In genomic region chr9:126860757-126861466, GRCh38 we compare ENCODE assay signal across 9 cellular contexts. TPM values are rescaled to one million over a fixed set of nuclear protein-coding genes. Genes with fewer than 3 reads are reported as not detected.
DNase-seq lines count a peak whose midpoint lies in the region; ATAC-seq, FAIRE-seq and TF ChIP-seq lines count a peak whose summit lies in the region.
"Had no signal": no experiment of that assay in that cellular context is flagged by ENCODE, and none has a peak within 500 bp of the region (broad histone marks: within the 10 kb centered on the region; RNA-seq: fewer than 3 reads in every experiment).

No MANE protein-coding gene starts in this region.

- H3K27ac ChIP-seq in cardiac muscle cell (peak overlapping the region; percentile 95), rectal smooth muscle tissue (ENCODE audit: low read depth, low read length) (peak overlapping the region; percentile 35)

- no peak for TF ChIP-seq CTCF in cardiac muscle cell (IDR thresholded peaks at IDR 0.05; ENCODE audit: low read depth, low read length)

- H3K27ac Mint-ChIP-seq in activated T-helper 2 cell treated with anti-CD3 and anti-CD28 coated beads, Interferon-gamma antibody, Interleukin-2, Interleukin-4, amounts not matched to agents 10 μg/mL and 5 μg/mL and 100 μg/mL, durations not matched to agents 14 hours and 24 hours and 36 hours, result no peak overlapping the region

- no peak for TF ChIP-seq POLR2A in GM12892 (IDR thresholded peaks at IDR 0.05; ENCODE audit: low read depth, low read length)

- H3K4me1 ChIP-seq in cardiac muscle cell (ENCODE audit: low read depth) (peaks cover 17% of the 10 kb centered on the region), rectal smooth muscle tissue (ENCODE audit: control insufficient read depth, insufficient read depth, low read length) (peaks cover 9% of the 10 kb centered on the region)

- H3K27me3 ChIP-seq in cardiac muscle cell (no peaks in the 10 kb centered on the region), rectal smooth muscle tissue (ENCODE audit: control insufficient read depth, insufficient read depth, low read length) (no peaks in the 10 kb centered on the region)

- no peak for FAIRE-seq in GM12892 (lab: Jason Lieb, UNC)
- FAIRE-seq: TTC549 had no signal

- H3K9me3 ChIP-seq in cardiac muscle cell (ENCODE audit: low read depth), result no peaks in the 10 kb centered on the region

- H3K9ac ChIP-seq in rectal smooth muscle tissue (ENCODE audit: low read length), result peak overlapping the region; percentile 20

- in situ Hi-C loops in KBM-7 (cut with MboI; ENCODE audit: low pct_unique_long_range_greater_than_20kb, low sequenced_read_pairs), result no loop called here

- peaks cover 13% of the 10 kb centered on the region for H3K36me3 Mint-ChIP-seq in activated T-helper 2 cell treated with anti-CD3 and anti-CD28 coated beads, Interferon-gamma antibody, Interleukin-2, Interleukin-4, amounts not matched to agents 10 μg/mL and 5 μg/mL and 100 μg/mL, durations not matched to agents 14 hours and 24 hours and 36 hours (ENCODE audit: low read depth)

- peaks cover 22% of the 10 kb centered on the region for H3K27me3 Mint-ChIP-seq in activated T-helper 2 cell treated with anti-CD3 and anti-CD28 coated beads, Interferon-gamma antibody, Interleukin-2, Interleukin-4, amounts not matched to agents 10 μg/mL and 5 μg/mL and 100 μg/mL, durations not matched to agents 14 hours and 24 hours and 36 hours (ENCODE audit: low read depth)

- H3K4me3 ChIP-seq in cardiac muscle cell (peak overlapping the region; percentile 99), rectal smooth muscle tissue (ENCODE audit: low read length) (peak overlapping the region; percentile 87)

- peak; percentile 20 for ATAC-seq in GM21786 (IDR thresholded peaks at IDR 0.05; ENCODE audit: unreplicated experiment)

- H3K9me3 Mint-ChIP-seq in activated T-helper 2 cell treated with anti-CD3 and anti-CD28 coated beads, Interferon-gamma antibody, Interleukin-2, Interleukin-4, amounts not matched to agents 10 μg/mL and 5 μg/mL and 100 μg/mL, durations not matched to agents 14 hours and 24 hours and 36 hours, result no peaks in the 10 kb centered on the region

- intact Hi-C loops in activated T-helper 2 cell treated with anti-CD3 and anti-CD28 coated beads, Interferon-gamma antibody, Interleukin-2, Interleukin-4, amounts not matched to agents 10 μg/mL and 5 μg/mL and 100 μg/mL, durations not matched to agents 14 hours and 24 hours and 36 hours (cut with micrococcal nuclease), result loop anchor here (2.0 kb wide), 1 partner anchor 56 kb away; the partner anchor contains the start of gene ZBTB43

- peaks cover 18% of the 10 kb centered on the region for H3K4me1 Mint-ChIP-seq in activated T-helper 2 cell treated with anti-CD3 and anti-CD28 coated beads, Interferon-gamma antibody, Interleukin-2, Interleukin-4, amounts not matched to agents 10 μg/mL and 5 μg/mL and 100 μg/mL, durations not matched to agents 14 hours and 24 hours and 36 hours (ENCODE audit: low read depth)

- H3K4me3 Mint-ChIP-seq in activated T-helper 2 cell treated with anti-CD3 and anti-CD28 coated beads, Interferon-gamma antibody, Interleukin-2, Interleukin-4, amounts not matched to agents 10 μg/mL and 5 μg/mL and 100 μg/mL, durations not matched to agents 14 hours and 24 hours and 36 hours (ENCODE audit: low read depth), result peak overlapping the region; percentile 84

- H3K36me3 ChIP-seq in cardiac muscle cell (peaks cover 7% of the 10 kb centered on the region), rectal smooth muscle tissue (ENCODE audit: control insufficient read depth, insufficient read depth, low read length) (no peaks in the 10 kb centered on the region)

- peak; percentile 42 for DNase-seq in ELR (ENCODE audit: low read depth)
- DNase-seq in KBM-7, result peak; percentile 14
- DNase-seq in activated T-helper 2 cell treated with anti-CD3 and anti-CD28 coated beads, Interferon-gamma antibody, Interleukin-2, Interleukin-4, amounts not matched to agents 10 μg/mL and 5 μg/mL and 100 μg/mL, durations not matched to agents 14 hours and 24 hours and 36 hours (ENCODE audit: low spot score), result no peak
- DNase-seq in cardiac muscle cell (ENCODE audit: low read depth in 1 of 2, low spot score in 1 of 2), result peak; percentile 15 to 52
- no peak for DNase-seq in GM12892 (ENCODE audit: insufficient read length)
- no peak for DNase-seq in 8988T

RNA-seq across cellular contexts. Expression of gene ZBTB34, which starts 0.5 kb away (rescaled TPM):
- total RNA-seq in activated T-helper 2 cell treated with anti-CD3 and anti-CD28 coated beads, Interferon-gamma antibody, Interleukin-2, Interleukin-4, amounts not matched to agents 10 μg/mL and 5 μg/mL and 100 μg/mL, durations not matched to agents 14 hours and 24 hours and 36 hours, result 6.7 and 7.2 TPM in 2 replicates
- total RNA-seq in cardiac muscle cell, result 10.9 and 13.0 TPM in 2 replicates
- 4.9 and 8.8 TPM in 2 replicates for polyA plus RNA-seq in cardiac muscle cell
- polyA plus RNA-seq in GM12892 (2012; ENCODE audit: missing spikeins), result 3.3 TPM

RNA-seq across cellular contexts. Expression of gene RALGPS1, which starts 53.7 kb away (rescaled TPM):
- 2.4 and 3.1 TPM in 2 replicates for total RNA-seq in activated T-helper 2 cell treated with anti-CD3 and anti-CD28 coated beads, Interferon-gamma antibody, Interleukin-2, Interleukin-4, amounts not matched to agents 10 μg/mL and 5 μg/mL and 100 μg/mL, durations not matched to agents 14 hours and 24 hours and 36 hours
- 16.1 and 18.1 TPM in 2 replicates for total RNA-seq in cardiac muscle cell
- 14.1 and 15.7 TPM in 2 replicates for polyA plus RNA-seq in cardiac muscle cell
- 3.8 TPM for polyA plus RNA-seq in GM12892 (2012; ENCODE audit: missing spikeins)

RNA-seq across cellular contexts. Expression of gene ZBTB43, which starts 56.1 kb away (rescaled TPM):
- total RNA-seq in activated T-helper 2 cell treated with anti-CD3 and anti-CD28 coated beads, Interferon-gamma antibody, Interleukin-2, Interleukin-4, amounts not matched to agents 10 μg/mL and 5 μg/mL and 100 μg/mL, durations not matched to agents 14 hours and 24 hours and 36 hours, result 16.4 and 22.3 TPM in 2 replicates
- total RNA-seq in cardiac muscle cell, result 12.5 and 18.6 TPM in 2 replicates
- 17.6 and 38.3 TPM in 2 replicates for polyA plus RNA-seq in cardiac muscle cell
- 8.5 TPM for polyA plus RNA-seq in GM12892 (2012; ENCODE audit: missing spikeins)

Comparison
In these comparisons a context has a peak if more than half of its experiments do, and no peak if none do; other contexts are left out.
1. DNase-seq: peak in ELR (single experiment), KBM-7 (single experiment) and cardiac muscle cell (2 of 2); none in activated T-helper 2 cell treated with anti-CD3 and anti-CD28 coated beads, Interferon-gamma antibody, Interleukin-2, Interleukin-4, amounts not matched to agents 10 μg/mL and 5 μg/mL and 100 μg/mL, durations not matched to agents 14 hours and 24 hours and 36 hours (single experiment), GM12892 (single experiment) and 8988T (single experiment).